Comparison of ENCODE assay signal across 8 cellular contexts in genomic region chr16:67278773-67279295, GRCh38. TPM values are rescaled to one million over a fixed set of nuclear protein-coding genes. Genes with fewer than 3 reads are reported as not detected.
DNase-seq lines count a peak whose midpoint lies in the region; ATAC-seq, FAIRE-seq and TF ChIP-seq lines count a peak whose summit lies in the region.

No MANE protein-coding gene starts in this region.

- H3K4me3 ChIP-seq in HUES48 (ENCODE audit: low read depth, low read length): peak overlapping the region; percentile 64
- peak overlapping the region; percentile 56 to 81 for H3K4me3 ChIP-seq in mucosa of rectum (ENCODE audit: low read length in 2 of 2)
- H3K4me3 ChIP-seq in upper lobe of left lung: peak overlapping the region; percentile 48 to 74 (median 58)

- TF ChIP-seq CTCF in D721Med (IDR thresholded peaks at IDR 0.05; ENCODE audit: insufficient read depth, missing control alignments): peak; percentile 50
- TF ChIP-seq CTCF in WTC11 (IDR thresholded peaks at IDR 0.05): no peak
- no peak for TF ChIP-seq CTCF in upper lobe of left lung (IDR thresholded peaks at IDR 0.05)

- H3K4me3 Mint-ChIP-seq in WTC11: peak overlapping the region; percentile 69
- H3K4me3 Mint-ChIP-seq in effector memory CD8-positive, alpha-beta T cell: peak overlapping the region; percentile 75 to 83

- H3K27ac ChIP-seq in HUES48 (ENCODE audit: low read depth, low read length) (no peak overlapping the region), mucosa of rectum (ENCODE audit: low read depth in 2 of 2, low read length in 2 of 2) (peak overlapping the region; percentile 23 to 32), upper lobe of left lung (peak overlapping the region; percentile 59 to 81 (median 78))

- peak; percentile 45 for ATAC-seq in GM19463 (IDR thresholded peaks at IDR 0.05; ENCODE audit: unreplicated experiment)
- peak; percentile 69 for ATAC-seq in WTC11
- peak; percentile 61 for ATAC-seq in effector memory CD8-positive, alpha-beta T cell (replicated peaks)
- peak; percentile 4 to 37 for ATAC-seq in upper lobe of left lung (ENCODE audit: low FRiP score in 2 of 2)

- CTCF ChIA-PET in WTC11 (lab: Charles Lee): interaction anchor here (0.9 to 2.3 kb wide), 17 partner anchors 9 to 266 kb away, joined by 3 to 20 read pairs (median 4); partner anchors contain the start of genes FHOD1, KCTD19, LRRC36 and TMEM208

- POLR2A ChIA-PET in WTC11 (lab: Charles Lee): interaction anchor here (1.2 kb wide), 1 partner anchor 32 kb away, joined by 3 read pairs; the partner anchor contains the start of gene FHOD1

- no peaks in the 10 kb centered on the region for H3K4me1 ChIP-seq in HUES48 (ENCODE audit: control insufficient read depth, insufficient read depth, low read length)
- peaks cover 13 to 18% of the 10 kb centered on the region in 2 donors for H3K4me1 ChIP-seq in mucosa of rectum (ENCODE audit: control insufficient read depth in 2 of 2, insufficient read depth in 2 of 2, low read length in 2 of 2)
- peaks cover 20 to 25% (median 23%) of the 10 kb centered on the region in 4 donors for H3K4me1 ChIP-seq in upper lobe of left lung

- H3K9me3 ChIP-seq in HUES48 (ENCODE audit: control insufficient read depth, insufficient read depth, low read length) (no peaks in the 10 kb centered on the region), mucosa of rectum (ENCODE audit: control insufficient read depth in 2 of 2, low read length in 2 of 2) (no peaks in the 10 kb centered on the region), upper lobe of left lung (no peaks in the 10 kb centered on the region)

- H3K9ac ChIP-seq in HUES48 (ENCODE audit: low read depth, low read length): no peak overlapping the region
- peak overlapping the region; percentile 51 to 65 for H3K9ac ChIP-seq in mucosa of rectum (ENCODE audit: low read depth in 1 of 2, low read length in 2 of 2)

- no peak for TF ChIP-seq EP300 in upper lobe of left lung (IDR thresholded peaks at IDR 0.05)

- DNase-seq in D721Med (ENCODE audit: insufficient read length, low spot score): peak; percentile 59
- DNase-seq in WTC11 (ENCODE audit: low spot score): peak; percentile 59
- peak in 2 of 3 experiments; percentile 27 to 36 for DNase-seq in effector memory CD8-positive, alpha-beta T cell
- DNase-seq in upper lobe of left lung: peak in 1 of 2 donors; percentile 52
- DNase-seq in occipital lobe (lab: John Stamatoyannopoulos, UW): no peak

- FAIRE-seq in D721Med (lab: Jason Lieb, UNC): no peak

- peaks cover 2% of the 10 kb centered on the region; the same call in 1 of the 2 replicates for H3K4me1 Mint-ChIP-seq in WTC11
- peaks cover 0 to 9% of the 10 kb centered on the region in 2 donors for H3K4me1 Mint-ChIP-seq in effector memory CD8-positive, alpha-beta T cell (ENCODE audit: low read depth in 2 of 2)

- peaks cover 23% of the 10 kb centered on the region for H3K27me3 Mint-ChIP-seq in WTC11 (ENCODE audit: low read depth)
- no peaks in the 10 kb centered on the region for H3K27me3 Mint-ChIP-seq in effector memory CD8-positive, alpha-beta T cell

- no peak for TF ChIP-seq POLR2A in upper lobe of left lung (IDR thresholded peaks at IDR 0.05)

- H3K27ac Mint-ChIP-seq in WTC11: no peak overlapping the region
- peak overlapping the region; percentile 77 to 81 for H3K27ac Mint-ChIP-seq in effector memory CD8-positive, alpha-beta T cell

- no peaks in the 10 kb centered on the region for H3K9me3 Mint-ChIP-seq in WTC11
- no peaks in the 10 kb centered on the region for H3K9me3 Mint-ChIP-seq in effector memory CD8-positive, alpha-beta T cell

- H3K36me3 Mint-ChIP-seq in WTC11: no peaks in the 10 kb centered on the region; the same call in 1 of the 2 replicates
- H3K36me3 Mint-ChIP-seq in effector memory CD8-positive, alpha-beta T cell (ENCODE audit: insufficient read depth): peaks cover 12% of the 10 kb centered on the region

- H3K36me3 ChIP-seq in HUES48 (ENCODE audit: control insufficient read depth, insufficient read depth, low read length) (no peaks in the 10 kb centered on the region; the same call in 1 of the 2 replicates), mucosa of rectum (ENCODE audit: control insufficient read depth in 2 of 2, insufficient read depth in 2 of 2, low read length in 2 of 2) (peaks cover 0 to 9% of the 10 kb centered on the region in 2 donors), upper lobe of left lung (peaks cover 0 to 10% (median 0%) of the 10 kb centered on the region in 4 donors)

- WGBS in upper lobe of left lung, 2 donors: 14 to 22% methylated on average over 3 to 4 of the region's 42 CpGs

- H3K27me3 ChIP-seq in HUES48 (ENCODE audit: control insufficient read depth, insufficient read depth, low read length) (peaks cover 8% of the 10 kb centered on the region), mucosa of rectum (ENCODE audit: control insufficient read depth in 2 of 2, insufficient read depth in 2 of 2, low read length in 2 of 2) (no peaks in the 10 kb centered on the region), upper lobe of left lung (no peaks in the 10 kb centered on the region)

TF ChIP-seq in WTC11, 78 proteins besides CTCF, POLR2A, EP300 and RAD21 (continues in another document):
- TF ChIP-seq NR1H2 (CRISPR knock-in tag; IDR thresholded peaks at IDR 0.05) (no peak), OVOL2 (CRISPR knock-in tag; IDR thresholded peaks at IDR 0.05; ENCODE audit: borderline replicate concordance) (no peak), USF1 (CRISPR knock-in tag; IDR thresholded peaks at IDR 0.05) (no peak), ERG (CRISPR knock-in tag; IDR thresholded peaks at IDR 0.05) (no peak), FOXK1 (CRISPR knock-in tag; IDR thresholded peaks at IDR 0.05) (no peak), IRF2 (CRISPR knock-in tag; IDR thresholded peaks at IDR 0.05; ENCODE audit: borderline replicate concordance, low read depth) (no peak), ZMAT4 (CRISPR knock-in tag; IDR thresholded peaks at IDR 0.05) (no peak), ZNF512 (CRISPR knock-in tag; IDR thresholded peaks at IDR 0.05; ENCODE audit: borderline replicate concordance) (no peak), ZNF138 (CRISPR knock-in tag; conservative IDR thresholded peaks at IDR 0.05) (no peak)

RNA-seq across cellular contexts. Expression of gene PLEKHG4, which starts 0.5 kb away (rescaled TPM):
- 5.9 to 16.7 TPM (median 15.0 TPM) in 3 replicates for total RNA-seq in WTC11 (2021)
- total RNA-seq in upper lobe of left lung: 10 to 100 TPM; 13.4 to 39.8 (median 16.5) TPM
- total RNA-seq in occipital lobe: 2.3 TPM

RNA-seq across cellular contexts. Expression of gene SLC9A5, which starts 30.1 kb away (rescaled TPM):
- 10.3 to 14.4 TPM (median 12.9 TPM) in 3 replicates for total RNA-seq in WTC11 (2021)
- total RNA-seq in upper lobe of left lung: 10 to 100 TPM in 1 of 6 donors, 1 to 10 TPM in 4, under 1 TPM in 1; 0.76 to 28.3 (median 4.1) TPM
- total RNA-seq in occipital lobe: 1.2 TPM

RNA-seq across cellular contexts. Expression of gene FHOD1, which starts 31.6 kb away (rescaled TPM):
- 68.9 to 81.3 TPM (median 71.5 TPM) in 3 replicates for total RNA-seq in WTC11 (2021)
- 100 to 1,000 TPM in 2 of 6 donors, 10 to 100 TPM in 4; 26.0 to 310 (median 91.0) TPM for total RNA-seq in upper lobe of left lung
- 2.5 TPM for total RNA-seq in occipital lobe

RNA-seq across cellular contexts. Expression of gene KCTD19, which starts 47.7 kb away (rescaled TPM):
- 0.85 to 1.1 TPM (median 0.85 TPM) in 3 replicates for total RNA-seq in WTC11 (2021)
- total RNA-seq in upper lobe of left lung: under 1 TPM in 3 of 6 donors, not detected in 3; under 0.01 to 0.31 (median 0.17) TPM
- total RNA-seq in occipital lobe: 0.31 TPM

RNA-seq across cellular contexts. Expression of gene LRRC36, which starts 47.8 kb away (rescaled TPM):
- total RNA-seq in WTC11 (2021) (0.13 to 0.39 TPM (median 0.18 TPM) in 3 replicates), upper lobe of left lung (100 to 1,000 TPM in 1 of 6 donors, 10 to 100 TPM in 4, 1 to 10 TPM in 1; 5.9 to 110 (median 22.8) TPM), occipital lobe (1.4 TPM)
